Comparison of ENCODE assay signal across 16 cellular contexts in genomic region chr6:62998022-62998421, GRCh38.
"Had no signal": no experiment of that assay in that cellular context is flagged by ENCODE, and none has a peak within 500 bp of the region (broad histone marks: within the 10 kb centered on the region; RNA-seq: fewer than 3 reads in every experiment).

No MANE protein-coding gene starts in this region.

- FAIRE-seq: pancreas had no signal

- ATAC-seq: activated T-cell treated with anti-CD3 and anti-CD28 coated beads, Interleukin-2, amount 50 U/mL, for 72 hours; gastrocnemius medialis; heart right ventricle; left cardiac atrium; natural killer cell; pancreas; stimulated activated naive B cell treated with anti-CD40 and anti-IgM and Interleukin-4, amounts not matched to agents 10 μg/mL and 1 μg/mL and 100 μg/mL, for 72 hours had no signal

- H3K4me3 Mint-ChIP-seq: activated T-cell treated with anti-CD3 and anti-CD28 coated beads, Interleukin-2, amount 50 U/mL, for 72 hours; natural killer cell; stimulated activated naive B cell treated with anti-CD40 and anti-IgM and Interleukin-4, amounts not matched to agents 10 μg/mL and 1 μg/mL and 100 μg/mL, for 72 hours had no signal

- H3K4me1 Mint-ChIP-seq: natural killer cell; stimulated activated naive B cell treated with anti-CD40 and anti-IgM and Interleukin-4, amounts not matched to agents 10 μg/mL and 1 μg/mL and 100 μg/mL, for 72 hours had no signal

- H3K36me3 Mint-ChIP-seq: natural killer cell; stimulated activated naive B cell treated with anti-CD40 and anti-IgM and Interleukin-4, amounts not matched to agents 10 μg/mL and 1 μg/mL and 100 μg/mL, for 72 hours had no signal

- H3K27me3 Mint-ChIP-seq: stimulated activated naive B cell treated with anti-CD40 and anti-IgM and Interleukin-4, amounts not matched to agents 10 μg/mL and 1 μg/mL and 100 μg/mL, for 72 hours had no signal

- H3K27ac Mint-ChIP-seq: activated T-cell treated with anti-CD3 and anti-CD28 coated beads, Interleukin-2, amount 50 U/mL, for 72 hours; natural killer cell; stimulated activated naive B cell treated with anti-CD40 and anti-IgM and Interleukin-4, amounts not matched to agents 10 μg/mL and 1 μg/mL and 100 μg/mL, for 72 hours had no signal

- DNase-seq: activated CD4-positive, alpha-beta T cell treated with anti-CD3 and anti-CD28 coated beads for 1 hour; activated effector memory CD4-positive, alpha-beta T cell treated with anti-CD3 and anti-CD28 coated beads, Interleukin-2, amount 50 U/mL, for 16 hours; activated naive CD4-positive, alpha-beta T cell treated with anti-CD3 and anti-CD28 coated beads, Interleukin-2, amount 50 U/mL, for 16 hours; activated T-cell treated with anti-CD3 and anti-CD28 coated beads, Interleukin-2, amount 50 U/mL, for 72 hours; aorta; cortex of kidney; gastrocnemius medialis; heart right ventricle; left cardiac atrium; natural killer cell; pancreas; sigmoid colon; spleen; stimulated activated CD4-positive, alpha-beta T cell treated with anti-CD3 and anti-CD28 coated beads, Interleukin-4, amount 100 ng/mL, for 4 hours; stimulated activated naive B cell treated with anti-CD40 and anti-IgM and Interleukin-4, amounts not matched to agents 10 μg/mL and 1 μg/mL and 100 μg/mL, for 72 hours; WERI-Rb-1 had no signal
